26 cellular contexts compared by ENCODE assay signal in the genomic region with DNA sequence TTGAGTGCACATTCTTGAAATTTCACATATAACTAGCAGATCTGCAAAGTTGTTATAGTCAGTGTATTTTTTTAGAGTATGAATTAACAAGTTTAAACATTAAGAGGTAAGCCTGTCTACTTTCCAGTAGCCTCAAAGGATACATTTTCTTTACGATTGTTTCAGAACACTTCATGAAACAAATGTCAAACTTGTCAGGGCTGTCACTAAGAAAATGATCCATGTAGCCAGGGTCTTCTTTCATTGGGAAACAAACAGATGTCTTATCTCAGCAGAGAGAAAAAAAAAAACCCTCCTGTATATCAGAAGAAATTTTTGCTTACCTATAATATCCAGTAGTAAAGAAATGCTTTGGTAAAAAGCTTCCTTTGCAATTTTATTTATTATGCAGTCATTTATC.
"Had no signal": no experiment of that assay in that cellular context is flagged by ENCODE, and none has a peak within 500 bp of the region (broad histone marks: within the 10 kb centered on the region; RNA-seq: fewer than 3 reads in every experiment).

No MANE protein-coding gene starts in this region.

- H3K9ac ChIP-seq: neural progenitor cell, parathyroid adenoma had no signal

- H3K4me2 ChIP-seq: neural progenitor cell had no signal

- H3K9me3 ChIP-seq: ovary, psoas muscle, right lobe of liver, sigmoid colon, stomach, thoracic aorta, thyroid gland, tibial nerve, upper lobe of left lung, vagina had no signal

- H3K27ac ChIP-seq: neural progenitor cell, ovary, parathyroid adenoma, psoas muscle, right lobe of liver, sigmoid colon, stomach, thoracic aorta, thyroid gland, tibial nerve, upper lobe of left lung, vagina had no signal

- DNase-seq: nephron progenitor cell; occipital lobe; ovary; posterior cingulate gyrus; psoas muscle; right cardiac atrium; right lobe of liver; sigmoid colon; small intestine; stimulated activated CD4-positive, alpha-beta T cell treated with anti-CD3 and anti-CD28 coated beads, Interleukin-15, amount 100 ng/mL, for 24 hours; stimulated activated CD4-positive, alpha-beta T cell treated with anti-CD3 and anti-CD28 coated beads, Interleukin-2, amount 100 ng/mL, for 24 hours; stimulated activated CD4-positive, alpha-beta T cell treated with anti-CD3 and anti-CD28 coated beads, Interleukin-2, amount 100 ng/mL, for 48 hours; stimulated activated CD4-positive, alpha-beta T cell treated with anti-CD3 and anti-CD28 coated beads, Interleukin-4, amount 100 ng/mL, for 24 hours; stimulated activated naive B cell treated with anti-CD40 and anti-IgM and Interleukin-4, amounts not matched to agents 10 μg/mL and 1 μg/mL and 100 μg/mL, for 72 hours; stimulated activated naive CD4-positive, alpha-beta T cell treated with Interleukin-2 at 50 U/mL for 16 hours; stomach; thyroid gland; trophoblast cell; upper lobe of left lung had no signal

- H3K4me3 ChIP-seq: neural progenitor cell, ovary, psoas muscle, right lobe of liver, sigmoid colon, stomach, thoracic aorta, thyroid gland, tibial nerve, upper lobe of left lung, vagina had no signal

- ATAC-seq: natural killer cell treated with Interleukin-12 subunit alpha and Interleukin-12 subunit beta and Interleukin-15 and Interleukin-18, amount 100 ng/mL, for 72 hours; psoas muscle; right cardiac atrium; right lobe of liver; stimulated activated effector memory CD8-positive, alpha-beta T cell treated with anti-CD3 and anti-CD28 coated beads, Interleukin-12 subunit alpha, Interleukin-12 subunit beta, amount 100 ng/mL, for 72 hours; stimulated activated naive B cell treated with anti-CD40 and anti-IgM and Interleukin-4, amounts not matched to agents 10 μg/mL and 1 μg/mL and 100 μg/mL, for 72 hours had no signal

- H3K79me2 ChIP-seq: parathyroid adenoma had no signal

- H2AFZ ChIP-seq: neural progenitor cell, parathyroid adenoma had no signal

- H3K27me3 ChIP-seq: neural progenitor cell, ovary, right lobe of liver, sigmoid colon, stomach, thyroid gland, tibial nerve, upper lobe of left lung, vagina had no signal

- H3K36me3 ChIP-seq: neural progenitor cell, ovary, right lobe of liver, sigmoid colon, stomach, thoracic aorta, thyroid gland, upper lobe of left lung, vagina had no signal
